ENCODE assay signal across 34 cellular contexts in the genomic region with DNA sequence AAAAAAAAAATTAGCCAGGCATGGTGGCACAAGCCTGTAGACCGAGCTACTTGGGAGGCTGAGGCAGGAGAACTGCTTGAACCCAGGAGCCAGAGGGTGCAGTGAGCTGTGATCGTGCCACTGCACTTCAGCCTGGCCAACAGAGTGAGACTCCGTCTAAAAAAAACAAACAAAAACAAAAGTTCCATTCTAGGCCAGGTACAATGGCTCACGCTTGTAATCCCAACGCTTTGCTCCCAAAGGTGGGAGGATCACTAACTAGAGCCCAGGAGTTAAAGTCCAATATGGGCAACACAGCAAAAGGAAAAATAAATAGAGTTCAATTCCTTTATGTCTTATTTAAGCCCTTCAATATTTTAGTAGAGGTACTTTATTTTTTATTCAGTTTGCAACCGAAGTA.
"Had no signal": no experiment of that assay in that cellular context is flagged by ENCODE, and none has a peak within 500 bp of the region (broad histone marks: within the 10 kb centered on the region; RNA-seq: fewer than 3 reads in every experiment).

No MANE protein-coding gene starts in this region.

- H3K36me3 ChIP-seq: breast epithelium had no signal

- H3K27ac Mint-ChIP-seq: activated B cell treated with CpG ODN at 0.5 μM for 24 hours; activated CD4-positive, alpha-beta memory T cell treated with anti-CD3 and anti-CD28 coated beads for 36 hours; activated CD4-positive, alpha-beta T cell treated with anti-CD3 and anti-CD28 coated beads, Interleukin-2, amount 10 ng/mL, durations not matched to agents 24 days and 14 days; activated naive CD4-positive, alpha-beta T cell treated with anti-CD3 and anti-CD28 coated beads for 36 hours; activated naive CD4-positive, alpha-beta T cell treated with anti-CD3 and anti-CD28 coated beads, Interleukin-2, amount 50 U/mL, for 72 hours; activated naive CD8-positive, alpha-beta T cell treated with anti-CD3 and anti-CD28 coated beads for 36 hours; activated T-cell treated with anti-CD3 and anti-CD28 coated beads, Interleukin-2, amount 50 U/mL, for 72 hours; activated T-helper 17 cell treated with anti-CD3 and anti-CD28 coated beads, Interleukin-2, amount 50 U/mL, for 72 hours; T-helper 1 cell treated with Interleukin-12 subunit alpha and Interleukin-12 subunit beta and Interleukin-4 antibody, amounts not matched to agents 30 μg/mL and 1 μg/mL, for 36 hours; T-helper 2 cell treated with Interferon-gamma antibody and Interleukin-4, amounts not matched to agents 5 μg/mL and 100 μg/mL, for 36 hours had no signal

- H3K4me3 ChIP-seq: adrenal gland, body of pancreas, breast epithelium had no signal

- H3K4me1 ChIP-seq: body of pancreas, breast epithelium had no signal

- H3K9me3 Mint-ChIP-seq: activated B cell treated with CpG ODN at 0.5 μM for 24 hours; activated CD4-positive, alpha-beta memory T cell treated with anti-CD3 and anti-CD28 coated beads for 36 hours; activated CD4-positive, alpha-beta T cell treated with anti-CD3 and anti-CD28 coated beads, Interleukin-2, amount 10 ng/mL, durations not matched to agents 24 days and 14 days; activated naive CD4-positive, alpha-beta T cell treated with anti-CD3 and anti-CD28 coated beads for 36 hours; activated naive CD4-positive, alpha-beta T cell treated with anti-CD3 and anti-CD28 coated beads, Interleukin-2, amount 50 U/mL, for 72 hours; activated naive CD8-positive, alpha-beta T cell treated with anti-CD3 and anti-CD28 coated beads for 36 hours; activated T-cell treated with anti-CD3 and anti-CD28 coated beads, Interleukin-2, amount 50 U/mL, for 4 hours; activated T-cell treated with anti-CD3 and anti-CD28 coated beads, Interleukin-2, amount 50 U/mL, for 72 hours; activated T-helper 1 cell treated with anti-CD3 and anti-CD28 coated beads, Interleukin-12 subunit alpha, Interleukin-12 subunit beta, Interleukin-2, Interleukin-4 antibody, amounts not matched to agents 30 ng/mL and 10 ng/mL and 1 ng/mL, durations not matched to agents 14 hours and 24 hours and 36 hours; activated T-helper 17 cell treated with anti-CD3 and anti-CD28 coated beads, Interleukin-2, amount 50 U/mL, for 72 hours; T-helper 1 cell treated with Interleukin-12 subunit alpha and Interleukin-12 subunit beta and Interleukin-4 antibody, amounts not matched to agents 30 μg/mL and 1 μg/mL, for 36 hours; T-helper 2 cell treated with Interferon-gamma antibody and Interleukin-4, amounts not matched to agents 5 μg/mL and 100 μg/mL, for 36 hours had no signal

- DNase-seq: activated B cell treated with CpG ODN at 0.5 μM for 24 hours; activated CD4-positive, alpha-beta memory T cell treated with anti-CD3 and anti-CD28 coated beads for 36 hours; activated CD4-positive, alpha-beta T cell treated with anti-CD3 and anti-CD28 coated beads for 4 hours; activated CD4-positive, alpha-beta T cell treated with anti-CD3 and anti-CD28 coated beads, Interleukin-2, amount 10 ng/mL, durations not matched to agents 24 days and 14 days; activated CD4-positive, alpha-beta T cell treated with anti-CD3 and anti-CD28 coated beads, Interleukin-2, amount 50 U/mL, for 1 hour; activated CD4-positive, alpha-beta T cell treated with anti-CD3 and anti-CD28 coated beads, Interleukin-2, amount 50 U/mL, for 4 hours; activated CD4-positive, CD25-positive, alpha-beta regulatory T cell treated with anti-CD3 and anti-CD28 coated beads, Interleukin-2, amount 50 U/mL, for 72 hours; activated CD8-positive, alpha-beta memory T cell treated with anti-CD3 and anti-CD28 coated beads, Interleukin-2, amount 50 U/mL, for 4 hours; activated effector memory CD4-positive, alpha-beta T cell treated with anti-CD3 and anti-CD28 coated beads, Interleukin-2, amount 50 U/mL, for 16 hours; activated gamma-delta T cell treated with Interleukin-2 at 50 U/mL for 16 hours; activated naive CD4-positive, alpha-beta T cell; activated naive CD4-positive, alpha-beta T cell treated with anti-CD3 and anti-CD28 coated beads for 36 hours; activated naive CD4-positive, alpha-beta T cell treated with anti-CD3 and anti-CD28 coated beads, Interleukin-2, amount 50 U/mL, for 16 hours; activated naive CD8-positive, alpha-beta T cell treated with anti-CD3 and anti-CD28 coated beads for 36 hours; activated T-cell treated with anti-CD3 and anti-CD28 coated beads for 4 hours; activated T-cell treated with anti-CD3 and anti-CD28 coated beads, Interleukin-2, amount 50 U/mL, for 1 hour; activated T-cell treated with anti-CD3 and anti-CD28 coated beads, Interleukin-2, amount 50 U/mL, for 4 hours; activated T-cell treated with anti-CD3 and anti-CD28 coated beads, Interleukin-2, amount 50 U/mL, for 72 hours; adrenal gland; amniotic stem cell; aorta; body of pancreas; brain microvascular endothelial cell; central memory CD4-positive, alpha-beta T cell; T-helper 1 cell; T-helper 2 cell; T-helper 9 cell had no signal

- H3K4me3 Mint-ChIP-seq: activated B cell treated with CpG ODN at 0.5 μM for 24 hours; activated CD4-positive, alpha-beta memory T cell treated with anti-CD3 and anti-CD28 coated beads for 36 hours; activated CD4-positive, alpha-beta T cell treated with anti-CD3 and anti-CD28 coated beads, Interleukin-2, amount 10 ng/mL, durations not matched to agents 24 days and 14 days; activated naive CD4-positive, alpha-beta T cell treated with anti-CD3 and anti-CD28 coated beads for 36 hours; activated naive CD8-positive, alpha-beta T cell treated with anti-CD3 and anti-CD28 coated beads for 36 hours; activated T-cell treated with anti-CD3 and anti-CD28 coated beads, Interleukin-2, amount 50 U/mL, for 4 hours; activated T-cell treated with anti-CD3 and anti-CD28 coated beads, Interleukin-2, amount 50 U/mL, for 72 hours; activated T-helper 1 cell treated with anti-CD3 and anti-CD28 coated beads, Interleukin-12 subunit alpha, Interleukin-12 subunit beta, Interleukin-2, Interleukin-4 antibody, amounts not matched to agents 30 ng/mL and 10 ng/mL and 1 ng/mL, durations not matched to agents 14 hours and 24 hours and 36 hours; activated T-helper 17 cell treated with anti-CD3 and anti-CD28 coated beads, Interleukin-2, amount 50 U/mL, for 72 hours; T-helper 1 cell treated with Interleukin-12 subunit alpha and Interleukin-12 subunit beta and Interleukin-4 antibody, amounts not matched to agents 30 μg/mL and 1 μg/mL, for 36 hours; T-helper 2 cell treated with Interferon-gamma antibody and Interleukin-4, amounts not matched to agents 5 μg/mL and 100 μg/mL, for 36 hours had no signal

- H3K4me1 Mint-ChIP-seq: activated B cell treated with CpG ODN at 0.5 μM for 24 hours; activated T-helper 17 cell treated with anti-CD3 and anti-CD28 coated beads, Interleukin-2, amount 50 U/mL, for 72 hours had no signal

- H3K9me3 ChIP-seq: adrenal gland, body of pancreas, breast epithelium had no signal

- H3K27me3 ChIP-seq: adrenal gland, body of pancreas, brain microvascular endothelial cell, breast epithelium had no signal

- H3K27ac ChIP-seq: adrenal gland, body of pancreas, brain microvascular endothelial cell, breast epithelium, VCaP had no signal

- H3K27me3 Mint-ChIP-seq: activated B cell treated with CpG ODN at 0.5 μM for 24 hours; activated CD4-positive, alpha-beta memory T cell treated with anti-CD3 and anti-CD28 coated beads for 36 hours; activated CD4-positive, alpha-beta T cell treated with anti-CD3 and anti-CD28 coated beads, Interleukin-2, amount 10 ng/mL, durations not matched to agents 24 days and 14 days; activated naive CD8-positive, alpha-beta T cell treated with anti-CD3 and anti-CD28 coated beads for 36 hours; activated T-helper 17 cell treated with anti-CD3 and anti-CD28 coated beads, Interleukin-2, amount 50 U/mL, for 72 hours had no signal

- ATAC-seq: activated naive CD4-positive, alpha-beta T cell treated with anti-CD3 and anti-CD28 coated beads, Interleukin-2, amount 50 U/mL, for 72 hours; activated T-cell treated with anti-CD3 and anti-CD28 coated beads, Interleukin-2, amount 50 U/mL, for 4 hours; activated T-cell treated with anti-CD3 and anti-CD28 coated beads, Interleukin-2, amount 50 U/mL, for 72 hours; activated T-helper 17 cell treated with anti-CD3 and anti-CD28 coated beads, Interleukin-2, amount 50 U/mL, for 72 hours; body of pancreas had no signal
